In genomic region chr6:8063762-8064637, GRCh38 we compare ENCODE assay signal across 8 cellular contexts. TPM values are rescaled to one million over a fixed set of nuclear protein-coding genes. Genes with fewer than 3 reads are reported as not detected.
DNase-seq lines count a peak whose midpoint lies in the region; ATAC-seq and TF ChIP-seq lines count a peak whose summit lies in the region.

Gene BLOC1S5, minus strand, starts transcription at chr6:8064389. Its CDS starts 13 bp downstream, at chr6:8064376.

- peaks cover 3% of the 10 kb centered on the region for H3K36me3 Mint-ChIP-seq in activated naive CD8-positive, alpha-beta T cell
- no peaks in the 10 kb centered on the region for H3K36me3 Mint-ChIP-seq in glutamatergic neuron (ENCODE audit: unreplicated experiment)

- peaks cover 8% of the 10 kb centered on the region for H3K4me1 ChIP-seq in osteoblast (ENCODE audit: insufficient read depth, low read length)
- peaks cover 5 to 19% of the 10 kb centered on the region in 2 donors for H3K4me1 ChIP-seq in thoracic aorta (ENCODE audit: control insufficient read depth in 1 of 2, low read depth in 2 of 2)

- peaks cover 11% of the 10 kb centered on the region for H3K79me2 ChIP-seq in osteoblast (ENCODE audit: insufficient read depth, low read length)

- DNase-seq in GM10266 (ENCODE audit: extremely low spot score) (peak; percentile 88), NCI-H1105 (lab: John Stamatoyannopoulos, UW) (peak; percentile 98), SKM-1 treated with dmso at 0.1 percent for 144 hours (lab: John Stamatoyannopoulos, UW; ENCODE audit: unreplicated experiment) (peak; percentile 93), glutamatergic neuron (peak; percentile 98), osteoblast (ENCODE audit: insufficient read length, low spot score, missing footprints) (peak; percentile 92), thoracic aorta (ENCODE audit: low spot score) (peak; percentile 96)

- H3K4me3 ChIP-seq in osteoblast (ENCODE audit: insufficient read depth, low read length) (peak within 1 kb of the TSS; percentile 95), thoracic aorta (peak within 1 kb of the TSS; percentile 79)

- peak within 1 kb of the TSS; percentile 98 for H3K4me2 ChIP-seq in osteoblast (ENCODE audit: insufficient read depth, low read length)

- H3K27me3 ChIP-seq in osteoblast (ENCODE audit: insufficient read depth, low read length) (no peaks in the 10 kb centered on the region), thoracic aorta (replicated peaks; ENCODE audit: insufficient read depth) (no peaks in the 10 kb centered on the region)

- ATAC-seq in HG02623 (IDR thresholded peaks at IDR 0.05; ENCODE audit: unreplicated experiment) (peak; percentile 87), thoracic aorta (ENCODE audit: insufficient number of reproducible peaks, low FRiP score, low read depth) (peak; percentile 91)

- H4K20me1 ChIP-seq in osteoblast (ENCODE audit: insufficient read depth, low read length): no peaks in the 10 kb centered on the region

- no peaks in the 10 kb centered on the region for H3K9me3 ChIP-seq in osteoblast (ENCODE audit: low read depth, low read length)
- no peaks in the 10 kb centered on the region for H3K9me3 ChIP-seq in thoracic aorta

- H3K27ac ChIP-seq in osteoblast (ENCODE audit: low read depth, low read length) (peak within 1 kb of the TSS; percentile 86), thoracic aorta (peak within 1 kb of the TSS; percentile 85 to 92)

- peak within 1 kb of the TSS; percentile 95 for H3K4me3 Mint-ChIP-seq in activated naive CD8-positive, alpha-beta T cell
- peak within 1 kb of the TSS; percentile 91 for H3K4me3 Mint-ChIP-seq in glutamatergic neuron (ENCODE audit: unreplicated experiment)

- H3K36me3 ChIP-seq in osteoblast (ENCODE audit: insufficient read depth, low read length) (peaks cover 11% of the 10 kb centered on the region), thoracic aorta (no peaks in the 10 kb centered on the region)

- peaks cover 22% of the 10 kb centered on the region for H3K4me1 Mint-ChIP-seq in activated naive CD8-positive, alpha-beta T cell (ENCODE audit: low read depth)
- H3K4me1 Mint-ChIP-seq in glutamatergic neuron (ENCODE audit: low read depth, unreplicated experiment): peaks cover 1% of the 10 kb centered on the region

- H3K27me3 Mint-ChIP-seq in activated naive CD8-positive, alpha-beta T cell: no peaks in the 10 kb centered on the region
- no peaks in the 10 kb centered on the region for H3K27me3 Mint-ChIP-seq in glutamatergic neuron (ENCODE audit: unreplicated experiment)

- peak within 1 kb of the TSS; percentile 95 for H3K27ac Mint-ChIP-seq in activated naive CD8-positive, alpha-beta T cell
- peak within 1 kb of the TSS; percentile 84 for H3K27ac Mint-ChIP-seq in glutamatergic neuron (ENCODE audit: unreplicated experiment)

- no peaks in the 10 kb centered on the region for H3K9me3 Mint-ChIP-seq in activated naive CD8-positive, alpha-beta T cell (ENCODE audit: low read depth)
- H3K9me3 Mint-ChIP-seq in glutamatergic neuron (ENCODE audit: unreplicated experiment): no peaks in the 10 kb centered on the region

- TF ChIP-seq CTCF in GM10266 (IDR thresholded peaks at IDR 0.05; ENCODE audit: control insufficient read depth, insufficient read depth, low read depth, missing control alignments) (no peak), glutamatergic neuron (IDR thresholded peaks at IDR 0.05; ENCODE audit: partially characterized antibody, unreplicated experiment) (no peak), osteoblast (IDR thresholded peaks at IDR 0.05; ENCODE audit: extremely low read depth, low read depth, low read length) (no peak), thoracic aorta (IDR thresholded peaks at IDR 0.05) (peak; percentile 11)

- peak within 1 kb of the TSS; percentile 97 for H2AFZ ChIP-seq in osteoblast (ENCODE audit: low read length)

RNA-seq across cellular contexts. Expression of gene BLOC1S5, which starts in this region (rescaled TPM):
- 8.3 TPM for total RNA-seq in glutamatergic neuron (ENCODE audit: unreplicated experiment)
- total RNA-seq in osteoblast: 14.1 and 15.3 TPM in 2 replicates
- 10 to 100 TPM in 1 of 2 donors, 1 to 10 TPM in 1; 9.1 to 12.6 TPM for total RNA-seq in thoracic aorta

Comparison
In these comparisons a context has a peak if more than half of its experiments do, and no peak if none do; other contexts are left out.
1. Peak in every context shown above with its lines: DNase-seq, ATAC-seq, H3K4me3 ChIP-seq and H3K27ac ChIP-seq.